ENCODE assay signal across 22 cellular contexts in the genomic region with DNA sequence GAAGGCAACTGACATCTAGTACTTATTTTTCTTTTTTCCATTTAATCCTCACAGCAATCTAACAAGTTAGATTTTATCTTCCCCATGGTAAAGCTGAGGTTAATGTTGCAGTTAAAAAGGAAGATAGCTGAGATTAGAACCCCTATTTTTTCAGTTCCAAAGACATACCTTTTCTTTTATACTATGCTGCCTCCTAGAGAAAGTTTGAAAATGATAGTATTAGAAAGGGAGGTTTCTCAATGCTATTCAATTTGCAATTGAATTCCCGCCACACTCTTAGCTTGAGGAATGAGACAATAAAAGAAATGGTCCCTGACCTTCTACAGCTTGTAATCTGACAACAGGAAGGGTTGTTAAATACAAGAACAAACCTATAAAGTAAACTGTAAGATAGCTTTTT.
DNase-seq lines count a peak whose midpoint lies in the region; ATAC-seq and TF ChIP-seq lines count a peak whose summit lies in the region.
"Had no signal": no experiment of that assay in that cellular context is flagged by ENCODE, and none has a peak within 500 bp of the region (broad histone marks: within the 10 kb centered on the region; RNA-seq: fewer than 3 reads in every experiment).

No MANE protein-coding gene starts in this region.

- DNase-seq in H9 (no peak), erythroblast (lab: John Stamatoyannopoulos, UW) (peak; percentile 10 to 13), mesothelial cell of epicardium (ENCODE audit: low spot score in 2 of 2, unreplicated experiment in 2 of 2) (no peak)
- DNase-seq in activated CD4-positive, alpha-beta memory T cell treated with anti-CD3 and anti-CD28 coated beads for 36 hours = no peak
- DNase-seq in activated CD4-positive, CD25-positive, alpha-beta regulatory T cell treated with anti-CD3 and anti-CD28 coated beads, Interleukin-2, amount 50 U/mL, for 72 hours = no peak
- DNase-seq: activated CD4-positive, alpha-beta T cell treated with anti-CD3 and anti-CD28 coated beads, Interleukin-2, amount 50 U/mL, for 48 hours; activated T-cell treated with anti-CD3 and anti-CD28 coated beads for 4 hours; CD8-positive, alpha-beta memory T cell; Karpas-422; NCI-H1092 treated with DMSO at 0.1 percent for 48 hours; NCI-H2081; NCI-H510A treated with DMSO at 0.1 percent for 48 hours; stimulated activated CD4-positive, alpha-beta T cell treated with anti-CD3 and anti-CD28 coated beads, Interleukin-1b, Interleukin-23, amount 100 ng/mL, for 48 hours; stimulated activated naive CD4-positive, alpha-beta T cell treated with Interleukin-2 at 50 U/mL for 16 hours; T-cell; thyroid gland had no signal

- H3K4me1 Mint-ChIP-seq in H9 (peaks cover 30 to 35% of the 10 kb centered on the region in 2 experiments), mesothelial cell of epicardium (peaks cover 36% of the 10 kb centered on the region)
- no peaks in the 10 kb centered on the region for H3K4me1 Mint-ChIP-seq in activated CD4-positive, alpha-beta memory T cell treated with anti-CD3 and anti-CD28 coated beads for 36 hours (ENCODE audit: low read depth)
- H3K4me1 Mint-ChIP-seq: CD8-positive, alpha-beta memory T cell; T-cell had no signal

- no peaks in the 10 kb centered on the region for H3K79me2 ChIP-seq in H9 (ENCODE audit: insufficient read depth, low read length)
- H3K79me2 ChIP-seq in OCI-LY3 (ENCODE audit: low read length) = no peaks in the 10 kb centered on the region

- no peaks in the 10 kb centered on the region for H3K27me3 Mint-ChIP-seq in H9 (ENCODE audit: low read depth)
- H3K27me3 Mint-ChIP-seq in mesothelial cell of epicardium (ENCODE audit: low read depth) = no peaks in the 10 kb centered on the region
- H3K27me3 Mint-ChIP-seq in activated CD4-positive, alpha-beta memory T cell treated with anti-CD3 and anti-CD28 coated beads for 36 hours = no peaks in the 10 kb centered on the region
- H3K27me3 Mint-ChIP-seq: T-cell had no signal

- H2AFZ ChIP-seq in H9 (ENCODE audit: low read length) = no peak overlapping the region
- no peak overlapping the region for H2AFZ ChIP-seq in OCI-LY3 (ENCODE audit: low read depth, low read length)

- H2BK15ac ChIP-seq in H9 (ENCODE audit: low read depth, low read length) = no peak overlapping the region

- H2AK5ac ChIP-seq in H9 (ENCODE audit: insufficient read length, low read length) = no peak overlapping the region

- H3K36me3 ChIP-seq in OCI-LY3 (replicated peaks; ENCODE audit: low read depth, low read length) = no peaks in the 10 kb centered on the region
- H3K36me3 ChIP-seq: HAP-1, thyroid gland had no signal

- POLR2A ChIA-PET in activated CD4-positive, alpha-beta memory T cell treated with anti-CD3 and anti-CD28 coated beads for 36 hours (lab: Charles Lee) = no interaction called here

- no peak overlapping the region for H2BK120ac ChIP-seq in H9 (ENCODE audit: low read depth, low read length, poor library complexity, severe bottlenecking)

- H4K5ac ChIP-seq in H9 (ENCODE audit: insufficient read length, low read depth, low read length) = no peak overlapping the region

- H3K27me3 ChIP-seq in H9 (ENCODE audit: insufficient read depth, low read length) = no peaks in the 10 kb centered on the region
- no peaks in the 10 kb centered on the region for H3K27me3 ChIP-seq in OCI-LY3 (ENCODE audit: low read depth, low read length)
- H3K27me3 ChIP-seq: thyroid gland had no signal

- no peaks in the 10 kb centered on the region for H3K79me1 ChIP-seq in H9 (ENCODE audit: insufficient read depth, low read depth, low read length, poor library complexity, severe bottlenecking)

- H3K4me1 ChIP-seq in H9 (ENCODE audit: insufficient read depth, low read length) = no peaks in the 10 kb centered on the region
- H3K4me1 ChIP-seq in OCI-LY3 (ENCODE audit: low read length) = no peaks in the 10 kb centered on the region
- H3K4me1 ChIP-seq: thyroid gland had no signal

- H3K36me3 Mint-ChIP-seq in H9 (ENCODE audit: insufficient read depth in 1 of 3, low read depth in 3 of 3) (0 out of 7 replicates have a peak, but pooled peaks cover 0 to 3% (median 0%) of the 10 kb centered on the region in 3 experiments), mesothelial cell of epicardium (no peaks in the 10 kb centered on the region)
- no peaks in the 10 kb centered on the region for H3K36me3 Mint-ChIP-seq in activated CD4-positive, alpha-beta memory T cell treated with anti-CD3 and anti-CD28 coated beads for 36 hours
- H3K36me3 Mint-ChIP-seq: natural killer cell treated with Interleukin-12 subunit alpha and Interleukin-12 subunit beta and Interleukin-15 and Interleukin-18, amount 100 ng/mL, for 72 hours; T-cell had no signal

- H3K9me3 ChIP-seq in H9 (ENCODE audit: control insufficient read depth, low read depth, low read length) (no peaks in the 10 kb centered on the region), OCI-LY3 (ENCODE audit: insufficient read depth, low read length) (no peaks in the 10 kb centered on the region)
- H3K9me3 ChIP-seq: HAP-1, thyroid gland had no signal

- WGBS in H9 (ENCODE audit: extremely low coverage, insufficient read length, low lambda C conversion rate) = no CpG with 5 or more reads among the region's 1 CpG

- intact Hi-C loops in activated CD4-positive, alpha-beta memory T cell treated with anti-CD3 and anti-CD28 coated beads for 36 hours (cut with micrococcal nuclease) = no loop called here

- H3K4me3 ChIP-seq in OCI-LY3 (ENCODE audit: low read length) = no peak overlapping the region
- H3K4me3 ChIP-seq: HAP-1, thyroid gland had no signal

- TF ChIP-seq CTCF in H9 (conservative IDR thresholded peaks at IDR 0.05) (peak; percentile 38; the same call in 2 of the 3 replicates), OCI-LY3 (IDR thresholded peaks at IDR 0.05; ENCODE audit: low read depth, low read length) (peak; percentile 22), mesothelial cell of epicardium (IDR thresholded peaks at IDR 0.05; ENCODE audit: unreplicated experiment) (no peak)

- no peak overlapping the region for H2BK12ac ChIP-seq in H9 (ENCODE audit: insufficient read length, low read depth, low read length)

- no peak for TF ChIP-seq POLR2A in erythroblast (IDR thresholded peaks at IDR 0.05; ENCODE audit: low read length)

- no peak overlapping the region for H4K91ac ChIP-seq in H9 (ENCODE audit: insufficient read length, low read depth, low read length)

- H2BK5ac ChIP-seq in H9 (ENCODE audit: insufficient read length, low read length) = no peak overlapping the region

- no peak overlapping the region for H3K23ac ChIP-seq in H9 (ENCODE audit: insufficient read length, low read depth, low read length)

- H3K9me3 Mint-ChIP-seq in H9 (no peaks in the 10 kb centered on the region), mesothelial cell of epicardium (no peaks in the 10 kb centered on the region)
- no peaks in the 10 kb centered on the region for H3K9me3 Mint-ChIP-seq in activated CD4-positive, alpha-beta memory T cell treated with anti-CD3 and anti-CD28 coated beads for 36 hours
- H3K9me3 Mint-ChIP-seq: T-cell had no signal

- ATAC-seq in GM21825 (IDR thresholded peaks at IDR 0.05; ENCODE audit: unreplicated experiment) (no peak), GM21447 (IDR thresholded peaks at IDR 0.05; ENCODE audit: unreplicated experiment) (no peak)
- ATAC-seq: natural killer cell treated with Interleukin-12 subunit alpha and Interleukin-12 subunit beta and Interleukin-15 and Interleukin-18, amount 100 ng/mL, for 72 hours; Right ventricle myocardium inferior; T-cell had no signal

- no peak overlapping the region for H3T11ph ChIP-seq in H9 (ENCODE audit: low read length)

- no peak overlapping the region for H4K8ac ChIP-seq in H9 (replicated peaks; ENCODE audit: insufficient read length, low read depth, low read length)

- H3K27ac ChIP-seq in H9 (ENCODE audit: insufficient read length, low read depth, low read length) (no peak overlapping the region), OCI-LY3 (ENCODE audit: low read length) (no peak overlapping the region)
- H3K27ac ChIP-seq: thyroid gland had no signal

- H3K4me3 Mint-ChIP-seq in H9 (no peak overlapping the region), mesothelial cell of epicardium (no peak overlapping the region)
- no peak overlapping the region for H3K4me3 Mint-ChIP-seq in activated CD4-positive, alpha-beta memory T cell treated with anti-CD3 and anti-CD28 coated beads for 36 hours
- H3K4me3 Mint-ChIP-seq: CD8-positive, alpha-beta memory T cell; natural killer cell treated with Interleukin-12 subunit alpha and Interleukin-12 subunit beta and Interleukin-15 and Interleukin-18, amount 100 ng/mL, for 72 hours; T-cell had no signal

- CTCF ChIA-PET in activated CD4-positive, alpha-beta memory T cell treated with anti-CD3 and anti-CD28 coated beads for 36 hours (lab: Charles Lee) = no interaction called here

- no peak overlapping the region for H3K14ac ChIP-seq in H9 (ENCODE audit: insufficient read depth, low read length)

- H3K56ac ChIP-seq in H9 (ENCODE audit: insufficient read length, low read depth, low read length) = no peak overlapping the region

- no peak overlapping the region for H3K4ac ChIP-seq in H9 (ENCODE audit: low read depth, low read length)

- no peak overlapping the region for H3K18ac ChIP-seq in H9 (ENCODE audit: insufficient read length, low read depth, low read length)

- H3K27ac Mint-ChIP-seq in H9 = no peak overlapping the region; a peak in 1 of 7 replicates
- H3K27ac Mint-ChIP-seq in mesothelial cell of epicardium = peak overlapping the region; percentile 24
- H3K27ac Mint-ChIP-seq in activated CD4-positive, alpha-beta memory T cell treated with anti-CD3 and anti-CD28 coated beads for 36 hours = no peak overlapping the region
- H3K27ac Mint-ChIP-seq: CD8-positive, alpha-beta memory T cell; natural killer cell treated with Interleukin-12 subunit alpha and Interleukin-12 subunit beta and Interleukin-15 and Interleukin-18, amount 100 ng/mL, for 72 hours; T-cell had no signal

- no peak overlapping the region for H3K4me2 ChIP-seq in H9 (ENCODE audit: insufficient read depth, insufficient read length, low read length)
- H3K4me2 ChIP-seq in OCI-LY3 (ENCODE audit: low read length) = no peak overlapping the region

- no peaks in the 10 kb centered on the region for H3K23me2 ChIP-seq in H9 (ENCODE audit: insufficient read length, low read depth, low read length, poor library complexity, severe bottlenecking)

- H3K9ac ChIP-seq in H9 (ENCODE audit: extremely low read depth, insufficient read length, low read length) (no peak overlapping the region), OCI-LY3 (ENCODE audit: low read length) (no peak overlapping the region)

- H2BK20ac ChIP-seq in H9 (ENCODE audit: low read depth, low read length, poor library complexity, severe bottlenecking) = no peak overlapping the region

- H4K20me1 ChIP-seq in H9 (ENCODE audit: control insufficient read depth, insufficient read depth, insufficient read length) (no peaks in the 10 kb centered on the region), OCI-LY3 (ENCODE audit: insufficient read depth, low read length) (no peaks in the 10 kb centered on the region)

Comparison
In these comparisons a context has a peak if more than half of its experiments do, and no peak if none do; other contexts are left out.
1. DNase-seq: peak in erythroblast (2 of 2); none in H9 (single experiment), mesothelial cell of epicardium (0 of 2), activated CD4-positive, alpha-beta memory T cell treated with anti-CD3 and anti-CD28 coated beads for 36 hours (single experiment) and activated CD4-positive, CD25-positive, alpha-beta regulatory T cell treated with anti-CD3 and anti-CD28 coated beads, Interleukin-2, amount 50 U/mL, for 72 hours (single experiment).